13 cellular contexts compared by ENCODE assay signal in the genomic region with DNA sequence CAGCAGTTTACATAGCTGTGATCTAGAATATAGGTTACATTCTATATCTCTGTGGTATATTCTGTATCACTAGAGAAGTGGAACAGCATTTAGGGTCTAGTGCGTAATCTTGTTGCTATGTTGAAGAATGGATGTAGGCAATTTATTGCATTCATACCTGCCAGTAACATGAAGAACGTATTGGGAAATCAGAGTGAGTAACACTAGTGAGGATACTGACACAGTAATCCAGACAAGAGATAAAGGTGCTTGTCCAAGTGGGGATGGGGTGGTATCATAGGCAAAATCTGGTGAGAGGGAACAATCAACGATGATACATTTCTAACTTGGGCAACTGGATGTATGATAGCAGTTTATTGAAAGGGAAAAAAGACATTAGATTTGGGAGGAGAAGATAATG. TPM values are rescaled to one million over a fixed set of nuclear protein-coding genes. Genes with fewer than 3 reads are reported as not detected.
DNase-seq lines count a peak whose midpoint lies in the region; ATAC-seq and TF ChIP-seq lines count a peak whose summit lies in the region.
"Had no signal": no experiment of that assay in that cellular context is flagged by ENCODE, and none has a peak within 500 bp of the region (broad histone marks: within the 10 kb centered on the region; RNA-seq: fewer than 3 reads in every experiment).

No MANE protein-coding gene starts in this region.

- DNase-seq in activated naive CD8-positive, alpha-beta T cell treated with anti-CD3 and anti-CD28 coated beads for 36 hours: no peak
- DNase-seq in amniotic epithelial cell (ENCODE audit: low read depth) (peak; percentile 78), WTC11 (ENCODE audit: low spot score) (no peak), amygdala (lab: John Stamatoyannopoulos, UW) (no peak)
- DNase-seq in natural killer cell treated with Interleukin-12 subunit alpha and Interleukin-12 subunit beta and Interleukin-15 and Interleukin-18, amount 100 ng/mL, for 72 hours (ENCODE audit: low spot score): no peak
- DNase-seq: AML-193, DMS79 treated with DMSO at 0.1 percent for 48 hours, MM.1S, NCI-H1105, NCI-H1694 treated with DMSO at 0.1 percent for 48 hours, NCI-H748 treated with DMSO at 0.1 percent for 48 hours had no signal

- CTCF ChIA-PET in WTC11 (lab: Charles Lee): interaction anchor here (1.8 kb wide), 1 partner anchor 224 kb away, joined by 17 read pairs; no protein-coding TSS in a partner anchor

- no peak overlapping the region for H3K4me3 Mint-ChIP-seq in activated naive CD8-positive, alpha-beta T cell
- no peak overlapping the region for H3K4me3 Mint-ChIP-seq in activated naive CD8-positive, alpha-beta T cell treated with anti-CD3 and anti-CD28 coated beads for 36 hours
- peak overlapping the region; percentile 1 for H3K4me3 Mint-ChIP-seq in natural killer cell treated with Interleukin-12 subunit alpha and Interleukin-12 subunit beta and Interleukin-15 and Interleukin-18, amount 100 ng/mL, for 72 hours
- no peak overlapping the region for H3K4me3 Mint-ChIP-seq in WTC11

- no peak for ATAC-seq in natural killer cell treated with Interleukin-12 subunit alpha and Interleukin-12 subunit beta and Interleukin-15 and Interleukin-18, amount 100 ng/mL, for 72 hours
- ATAC-seq in HG03565 (IDR thresholded peaks at IDR 0.05; ENCODE audit: unreplicated experiment) (no peak), WTC11 (no peak)

- peak overlapping the region; percentile 42 for H3K27ac Mint-ChIP-seq in activated naive CD8-positive, alpha-beta T cell
- H3K27ac Mint-ChIP-seq in activated naive CD8-positive, alpha-beta T cell treated with anti-CD3 and anti-CD28 coated beads for 36 hours: no peak overlapping the region
- peak overlapping the region in 1 of 2 donors; percentile 1 for H3K27ac Mint-ChIP-seq in natural killer cell treated with Interleukin-12 subunit alpha and Interleukin-12 subunit beta and Interleukin-15 and Interleukin-18, amount 100 ng/mL, for 72 hours
- H3K27ac Mint-ChIP-seq in WTC11: no peak overlapping the region

- no peaks in the 10 kb centered on the region for H3K9me3 Mint-ChIP-seq in activated naive CD8-positive, alpha-beta T cell (ENCODE audit: low read depth)
- no peaks in the 10 kb centered on the region for H3K9me3 Mint-ChIP-seq in activated naive CD8-positive, alpha-beta T cell treated with anti-CD3 and anti-CD28 coated beads for 36 hours
- H3K9me3 Mint-ChIP-seq in natural killer cell treated with Interleukin-12 subunit alpha and Interleukin-12 subunit beta and Interleukin-15 and Interleukin-18, amount 100 ng/mL, for 72 hours: no peaks in the 10 kb centered on the region
- peaks cover 5% of the 10 kb centered on the region for H3K9me3 Mint-ChIP-seq in WTC11

- no peaks in the 10 kb centered on the region for H3K27me3 Mint-ChIP-seq in activated naive CD8-positive, alpha-beta T cell
- H3K27me3 Mint-ChIP-seq in activated naive CD8-positive, alpha-beta T cell treated with anti-CD3 and anti-CD28 coated beads for 36 hours: no peaks in the 10 kb centered on the region
- no peaks in the 10 kb centered on the region for H3K27me3 Mint-ChIP-seq in natural killer cell treated with Interleukin-12 subunit alpha and Interleukin-12 subunit beta and Interleukin-15 and Interleukin-18, amount 100 ng/mL, for 72 hours
- H3K27me3 Mint-ChIP-seq in WTC11 (ENCODE audit: low read depth): no peaks in the 10 kb centered on the region

- POLR2A ChIA-PET in WTC11 (lab: Charles Lee): no interaction called here

- H3K36me3 Mint-ChIP-seq in activated naive CD8-positive, alpha-beta T cell: peaks cover 4% of the 10 kb centered on the region
- H3K36me3 Mint-ChIP-seq in activated naive CD8-positive, alpha-beta T cell treated with anti-CD3 and anti-CD28 coated beads for 36 hours: peaks cover 7% of the 10 kb centered on the region
- H3K36me3 Mint-ChIP-seq in natural killer cell treated with Interleukin-12 subunit alpha and Interleukin-12 subunit beta and Interleukin-15 and Interleukin-18, amount 100 ng/mL, for 72 hours: no peaks in the 10 kb centered on the region
- H3K36me3 Mint-ChIP-seq in WTC11: peaks cover 5% of the 10 kb centered on the region

- TF ChIP-seq CTCF in WTC11 (IDR thresholded peaks at IDR 0.05): no peak

- peaks cover 78% of the 10 kb centered on the region for H3K4me1 Mint-ChIP-seq in activated naive CD8-positive, alpha-beta T cell (ENCODE audit: low read depth)
- H3K4me1 Mint-ChIP-seq in activated naive CD8-positive, alpha-beta T cell treated with anti-CD3 and anti-CD28 coated beads for 36 hours: peaks cover 66% of the 10 kb centered on the region
- H3K4me1 Mint-ChIP-seq in natural killer cell treated with Interleukin-12 subunit alpha and Interleukin-12 subunit beta and Interleukin-15 and Interleukin-18, amount 100 ng/mL, for 72 hours (ENCODE audit: low read depth in 2 of 2): peaks cover 45 to 56% of the 10 kb centered on the region in 2 donors
- peaks cover 53% of the 10 kb centered on the region for H3K4me1 Mint-ChIP-seq in WTC11

TF ChIP-seq in WTC11, 78 proteins besides CTCF, POLR2A, EP300 and RAD21:
- TF ChIP-seq MXD4 (CRISPR knock-in tag; IDR thresholded peaks at IDR 0.05; ENCODE audit: borderline replicate concordance): no peak
- TF ChIP-seq ZBTB21 (CRISPR knock-in tag; IDR thresholded peaks at IDR 0.05; ENCODE audit: borderline replicate concordance): no peak
- TF ChIP-seq CREM (CRISPR knock-in tag; IDR thresholded peaks at IDR 0.05): no peak
- TF ChIP-seq ZNF416 (CRISPR knock-in tag; IDR thresholded peaks at IDR 0.05): no peak
- TF ChIP-seq, protein P1, sequence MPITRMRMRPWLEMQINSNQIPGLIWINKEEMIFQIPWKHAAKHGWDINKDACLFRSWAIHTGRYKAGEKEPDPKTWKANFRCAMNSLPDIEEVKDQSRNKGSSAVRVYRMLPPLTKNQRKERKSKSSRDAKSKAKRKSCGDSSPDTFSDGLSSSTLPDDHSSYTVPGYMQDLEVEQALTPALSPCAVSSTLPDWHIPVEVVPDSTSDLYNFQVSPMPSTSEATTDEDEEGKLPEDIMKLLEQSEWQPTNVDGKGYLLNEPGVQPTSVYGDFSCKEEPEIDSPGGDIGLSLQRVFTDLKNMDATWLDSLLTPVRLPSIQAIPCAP (CRISPR knock-in tag; IDR thresholded peaks at IDR 0.05): no peak
- no peak for TF ChIP-seq PRRX2 (CRISPR knock-in tag; IDR thresholded peaks at IDR 0.05)
- no peak for TF ChIP-seq TEAD4 (CRISPR knock-in tag; IDR thresholded peaks at IDR 0.05)
- no peak for TF ChIP-seq TCF7 (CRISPR knock-in tag; IDR thresholded peaks at IDR 0.05; ENCODE audit: low read depth)
- no peak for TF ChIP-seq KAT7 (CRISPR knock-in tag; IDR thresholded peaks at IDR 0.05; ENCODE audit: borderline replicate concordance)
- TF ChIP-seq ZNF396 (CRISPR knock-in tag; IDR thresholded peaks at IDR 0.05; ENCODE audit: borderline replicate concordance): no peak
- no peak for TF ChIP-seq SOX15 (CRISPR knock-in tag; IDR thresholded peaks at IDR 0.05)
- TF ChIP-seq, protein P2, sequence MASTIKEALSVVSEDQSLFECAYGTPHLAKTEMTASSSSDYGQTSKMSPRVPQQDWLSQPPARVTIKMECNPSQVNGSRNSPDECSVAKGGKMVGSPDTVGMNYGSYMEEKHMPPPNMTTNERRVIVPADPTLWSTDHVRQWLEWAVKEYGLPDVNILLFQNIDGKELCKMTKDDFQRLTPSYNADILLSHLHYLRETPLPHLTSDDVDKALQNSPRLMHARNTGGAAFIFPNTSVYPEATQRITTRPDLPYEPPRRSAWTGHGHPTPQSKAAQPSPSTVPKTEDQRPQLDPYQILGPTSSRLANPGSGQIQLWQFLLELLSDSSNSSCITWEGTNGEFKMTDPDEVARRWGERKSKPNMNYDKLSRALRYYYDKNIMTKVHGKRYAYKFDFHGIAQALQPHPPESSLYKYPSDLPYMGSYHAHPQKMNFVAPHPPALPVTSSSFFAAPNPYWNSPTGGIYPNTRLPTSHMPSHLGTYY (CRISPR knock-in tag; IDR thresholded peaks at IDR 0.05): no peak
- TF ChIP-seq, protein P3, sequence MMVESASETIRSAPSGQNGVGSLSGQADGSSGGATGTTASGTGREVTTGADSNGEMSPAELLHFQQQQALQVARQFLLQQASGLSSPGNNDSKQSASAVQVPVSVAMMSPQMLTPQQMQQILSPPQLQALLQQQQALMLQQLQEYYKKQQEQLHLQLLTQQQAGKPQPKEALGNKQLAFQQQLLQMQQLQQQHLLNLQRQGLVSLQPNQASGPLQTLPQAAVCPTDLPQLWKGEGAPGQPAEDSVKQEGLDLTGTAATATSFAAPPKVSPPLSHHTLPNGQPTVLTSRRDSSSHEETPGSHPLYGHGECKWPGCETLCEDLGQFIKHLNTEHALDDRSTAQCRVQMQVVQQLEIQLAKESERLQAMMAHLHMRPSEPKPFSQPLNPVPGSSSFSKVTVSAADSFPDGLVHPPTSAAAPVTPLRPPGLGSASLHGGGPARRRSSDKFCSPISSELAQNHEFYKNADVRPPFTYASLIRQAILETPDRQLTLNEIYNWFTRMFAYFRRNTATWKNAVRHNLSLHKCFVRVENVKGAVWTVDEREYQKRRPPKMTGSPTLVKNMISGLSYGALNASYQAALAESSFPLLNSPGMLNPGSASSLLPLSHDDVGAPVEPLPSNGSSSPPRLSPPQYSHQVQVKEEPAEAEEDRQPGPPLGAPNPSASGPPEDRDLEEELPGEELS (CRISPR knock-in tag; IDR thresholded peaks at IDR 0.05): no peak
- TF ChIP-seq TP53 (CRISPR knock-in tag; IDR thresholded peaks at IDR 0.05): no peak
- TF ChIP-seq ZNF671 (CRISPR knock-in tag; IDR thresholded peaks at IDR 0.05): no peak

RNA-seq across cellular contexts. Expression of a gene that starts 9.8 kb away (rescaled TPM):
- total RNA-seq in activated naive CD8-positive, alpha-beta T cell treated with anti-CD3 and anti-CD28 coated beads for 36 hours: 10 to 100 TPM; 32.9 to 34.3 TPM
- 10 to 100 TPM; 32.7 to 37.6 TPM for total RNA-seq in natural killer cell treated with Interleukin-12 subunit alpha and Interleukin-12 subunit beta and Interleukin-15 and Interleukin-18, amount 100 ng/mL, for 72 hours
- 32.0 to 35.9 TPM (median 32.1 TPM) in 3 replicates for total RNA-seq in WTC11 (2021)
